Comparison of ENCODE assay signal across 9 cellular contexts in genomic region chr15:78056714-78057269, GRCh38. TPM values are rescaled to one million over a fixed set of nuclear protein-coding genes. Genes with fewer than 3 reads are reported as not detected.
A peak's percentile ranks its signal among the peaks of the same experiment; 100 is the strongest.
DNase-seq lines count a peak whose midpoint lies in the region; ATAC-seq, FAIRE-seq and TF ChIP-seq lines count a peak whose summit lies in the region.
"Had no signal": no experiment of that assay in that cellular context is flagged by ENCODE, and none has a peak within 500 bp of the region (broad histone marks: within the 10 kb centered on the region; RNA-seq: fewer than 3 reads in every experiment).

No MANE protein-coding gene starts in this region.

- FAIRE-seq in bronchial epithelial cell (lab: Jason Lieb, UNC), result no peak
- no peak for FAIRE-seq in urothelium cell line (lab: Jason Lieb, UNC)

- ATAC-seq in HG03097 (IDR thresholded peaks at IDR 0.05; ENCODE audit: low FRiP score, unreplicated experiment), result no peak
- ATAC-seq in GM19397 (IDR thresholded peaks at IDR 0.05; ENCODE audit: unreplicated experiment), result no peak

- no peak overlapping the region for H3K4me3 ChIP-seq in bronchial epithelial cell (ENCODE audit: low read depth, low read length)
- H3K4me3 ChIP-seq: thoracic aorta had no signal

- H3K36me3 ChIP-seq in bronchial epithelial cell (ENCODE audit: control insufficient read depth, insufficient read depth, low read length), result peaks cover 6% of the 10 kb centered on the region

- DNase-seq in GDM1 (lab: John Stamatoyannopoulos, UW) (peak; percentile 70), NCI-H1694 treated with DMSO at 0.1 percent for 48 hours (lab: John Stamatoyannopoulos, UW) (peak; percentile 48), bronchial epithelial cell (ENCODE audit: low read depth) (peak; percentile 67), midbrain (lab: John Stamatoyannopoulos, UW) (peak; percentile 30), NK-92 (lab: John Stamatoyannopoulos, UW; ENCODE audit: unreplicated experiment) (no peak), urothelium cell line (ENCODE audit: low spot score) (no peak)

- H3K27me3 ChIP-seq in bronchial epithelial cell (ENCODE audit: control insufficient read depth, insufficient read depth, low read length), result no peaks in the 10 kb centered on the region

- no peak for TF ChIP-seq CTCF in bronchial epithelial cell (IDR thresholded peaks at IDR 0.05; ENCODE audit: insufficient read depth, low read length, severe bottlenecking)

RNA-seq across cellular contexts. Expression of gene TBC1D2B, which starts 20.7 kb away (rescaled TPM):
- total RNA-seq in bronchial epithelial cell, result 13.7 and 15.4 TPM in 2 replicates

RNA-seq across cellular contexts. Expression of gene SH2D7, which starts 35.6 kb away (rescaled TPM):
- total RNA-seq in bronchial epithelial cell, result not detected in 2 replicates
- total RNA-seq: thoracic aorta had no signal

Comparison
In these comparisons a context has a peak if more than half of its experiments do, and no peak if none do; other contexts are left out.
1. DNase-seq: peak in GDM1 (single experiment), NCI-H1694 treated with DMSO at 0.1 percent for 48 hours (single experiment), bronchial epithelial cell (single experiment) and midbrain (single experiment); none in NK-92 (single experiment) and urothelium cell line (single experiment).